Comparison of ENCODE assay signal across 9 cellular contexts in the genomic region with DNA sequence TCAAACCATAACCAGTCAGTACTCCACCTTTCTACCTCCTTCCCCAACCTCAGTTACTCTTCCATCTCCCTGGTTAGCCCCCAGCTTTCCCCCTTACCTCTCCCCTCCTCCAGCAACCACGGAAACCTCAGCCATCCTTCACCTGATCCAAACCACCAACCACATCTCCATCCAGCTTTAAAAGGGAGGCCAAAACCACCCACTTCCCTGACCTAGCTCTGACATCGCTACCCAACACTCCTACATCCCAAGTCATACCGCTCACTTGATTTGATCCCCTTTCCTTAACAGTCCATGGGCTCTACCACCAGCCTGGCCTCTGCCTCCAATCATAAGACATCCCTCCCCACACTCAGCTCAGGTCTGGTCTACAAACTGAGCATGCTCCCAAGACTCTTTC. TPM values are rescaled to one million over a fixed set of nuclear protein-coding genes. Genes with fewer than 3 reads are reported as not detected.
DNase-seq lines count a peak whose midpoint lies in the region; ATAC-seq and TF ChIP-seq lines count a peak whose summit lies in the region.
"Had no signal": no experiment of that assay in that cellular context is flagged by ENCODE, and none has a peak within 500 bp of the region (broad histone marks: within the 10 kb centered on the region; RNA-seq: fewer than 3 reads in every experiment).

No MANE protein-coding gene starts in this region.

- DNase-seq in Karpas-422 (no peak), natural killer cell (no peak), OCI-M2 (lab: John Stamatoyannopoulos, UW; ENCODE audit: unreplicated experiment) (no peak), NCI-H1105 treated with DMSO at 0.1 percent for 48 hours (lab: John Stamatoyannopoulos, UW) (no peak)
- no peak for DNase-seq in central memory CD8-positive, alpha-beta T cell (ENCODE audit: low spot score in 2 of 2)
- DNase-seq: cerebellar nuclear complex had no signal

- H4K20me1 ChIP-seq in BLaER1, result peaks cover 77% of the 10 kb centered on the region
- peaks cover 19% of the 10 kb centered on the region; the same call in 1 of the 2 replicates for H4K20me1 ChIP-seq in Karpas-422 (ENCODE audit: insufficient read depth, low read depth, low read length)

- H3K27ac Mint-ChIP-seq in central memory CD8-positive, alpha-beta T cell (ENCODE audit: low read depth), result peak overlapping the region; percentile 58
- peak overlapping the region; percentile 23 to 82 for H3K27ac Mint-ChIP-seq in natural killer cell

- peaks cover 83% of the 10 kb centered on the region for H3K4me1 Mint-ChIP-seq in central memory CD8-positive, alpha-beta T cell
- H3K4me1 Mint-ChIP-seq in natural killer cell, result peaks cover 63 to 69% of the 10 kb centered on the region in 2 donors

- H3K36me3 Mint-ChIP-seq in central memory CD8-positive, alpha-beta T cell (ENCODE audit: insufficient read depth), result peaks cover 40% of the 10 kb centered on the region
- no peaks in the 10 kb centered on the region for H3K36me3 Mint-ChIP-seq in natural killer cell

- H3K4me3 Mint-ChIP-seq in central memory CD8-positive, alpha-beta T cell, result peak overlapping the region; percentile 89
- peak overlapping the region; percentile 94 for H3K4me3 Mint-ChIP-seq in natural killer cell

- H3K9me2 ChIP-seq in Karpas-422 (replicated peaks; ENCODE audit: insufficient read depth, low read length), result no peaks in the 10 kb centered on the region

- TF ChIP-seq CTCF in natural killer cell (IDR thresholded peaks at IDR 0.05), result no peak

- H3K4me2 ChIP-seq in BLaER1 (peak overlapping the region; percentile 79), Karpas-422 (ENCODE audit: low read depth, low read length, poor library complexity, severe bottlenecking) (peak overlapping the region; percentile 94)

- H3K27me3 ChIP-seq in BLaER1 (no peaks in the 10 kb centered on the region), Karpas-422 (ENCODE audit: low read length) (no peaks in the 10 kb centered on the region)

- no peaks in the 10 kb centered on the region for H3K9me3 Mint-ChIP-seq in central memory CD8-positive, alpha-beta T cell
- H3K9me3 Mint-ChIP-seq in natural killer cell, result no peaks in the 10 kb centered on the region

- no peaks in the 10 kb centered on the region for H3K27me3 Mint-ChIP-seq in central memory CD8-positive, alpha-beta T cell
- no peaks in the 10 kb centered on the region for H3K27me3 Mint-ChIP-seq in natural killer cell (ENCODE audit: low read depth in 2 of 2)

- H3K36me3 ChIP-seq in BLaER1, result peaks cover 27% of the 10 kb centered on the region
- H3K36me3 ChIP-seq in Karpas-422 (ENCODE audit: insufficient read depth, low read length), result peaks cover 14% of the 10 kb centered on the region; the same call in 1 of the 2 replicates

- no peak overlapping the region for H3K27ac ChIP-seq in BLaER1
- H3K27ac ChIP-seq in Karpas-422 (ENCODE audit: low read length), result peak overlapping the region; percentile 22; the same call in 1 of the 2 replicates

- no peak for ATAC-seq in central memory CD8-positive, alpha-beta T cell (replicated peaks; ENCODE audit: extremely low read depth, poor library complexity, severe bottlenecking)
- ATAC-seq in natural killer cell, result no peak
- ATAC-seq in GM21619 (IDR thresholded peaks at IDR 0.05; ENCODE audit: unreplicated experiment), result no peak
- ATAC-seq in HG02981 (IDR thresholded peaks at IDR 0.05; ENCODE audit: unreplicated experiment), result no peak

- no peak overlapping the region for H2AFZ ChIP-seq in Karpas-422 (ENCODE audit: low read length)

- peaks cover 67% of the 10 kb centered on the region for H3K4me1 ChIP-seq in BLaER1
- peaks cover 62% of the 10 kb centered on the region for H3K4me1 ChIP-seq in Karpas-422 (ENCODE audit: low read length)

- H3K4me3 ChIP-seq in BLaER1 (peak overlapping the region; percentile 90; the same call in 1 of the 2 replicates), Karpas-422 (ENCODE audit: low read length) (peak overlapping the region; percentile 90)

- H3K9ac ChIP-seq in BLaER1 (peak overlapping the region; percentile 89; the same call in 1 of the 2 replicates), Karpas-422 (ENCODE audit: low read length) (peak overlapping the region; percentile 92)

- H3K9me3 ChIP-seq in BLaER1 (no peaks in the 10 kb centered on the region), Karpas-422 (ENCODE audit: low read length) (no peaks in the 10 kb centered on the region)

- intact Hi-C loops in natural killer cell (cut with micrococcal nuclease), result loop anchor here (5.0 kb wide), 1 partner anchor 87 kb away; a partner anchor contains a TSS

- H3K79me2 ChIP-seq in Karpas-422 (ENCODE audit: low read length), result peaks cover 80% of the 10 kb centered on the region

RNA-seq across cellular contexts. Expression of a gene that starts 1.5 kb away (rescaled TPM):
- 18.9 and 29.4 TPM in 2 replicates for total RNA-seq in Karpas-422 (2014; rRNA removed; shearing (Covaris generic); ENCODE audit: low replicate concordance)
- 10 to 100 TPM; 65.0 to 85.9 (median 81.2) TPM for total RNA-seq in natural killer cell
